9 cellular contexts compared by ENCODE assay signal in genomic region chr6:28940859-28941680, GRCh38. TPM values are rescaled to one million over a fixed set of nuclear protein-coding genes. Genes with fewer than 3 reads are reported as not detected.
DNase-seq lines count a peak whose midpoint lies in the region; ATAC-seq and TF ChIP-seq lines count a peak whose summit lies in the region.
"Had no signal": no experiment of that assay in that cellular context is flagged by ENCODE, and none has a peak within 500 bp of the region (broad histone marks: within the 10 kb centered on the region; RNA-seq: fewer than 3 reads in every experiment).

No MANE protein-coding gene starts in this region.

- H3K4me3 ChIP-seq in kidney epithelial cell (ENCODE audit: low read depth, low read length) = peak overlapping the region; percentile 67

- no peaks in the 10 kb centered on the region for H3K27me3 ChIP-seq in kidney epithelial cell (ENCODE audit: control insufficient read depth, insufficient read depth, low read length)

- ATAC-seq in HG03097 (IDR thresholded peaks at IDR 0.05; ENCODE audit: low FRiP score, unreplicated experiment) = peak; percentile 51

- DNase-seq in SIG-M5 treated with dmso at 0.1 percent for 504 hours (lab: John Stamatoyannopoulos, UW; ENCODE audit: unreplicated experiment) = peak; percentile 84
- DNase-seq in SIG-M5 (lab: John Stamatoyannopoulos, UW) = no peak
- peak; percentile 86 for DNase-seq in NCI-H345 (lab: John Stamatoyannopoulos, UW)
- DNase-seq in activated CD4-positive, CD25-positive, alpha-beta regulatory T cell (lab: John Stamatoyannopoulos, UW) = peak; percentile 30 to 63 (median 46)
- DNase-seq in cerebellar nuclear complex (lab: John Stamatoyannopoulos, UW) = peak; percentile 38 to 70
- no peak for DNase-seq in kidney epithelial cell (ENCODE audit: low read depth)
- DNase-seq in stimulated activated CD4-positive, alpha-beta T cell treated with anti-CD3 and anti-CD28 coated beads, Interleukin-12 subunit alpha, Interleukin-12 subunit beta, amount 100 ng/mL, for 48 hours (ENCODE audit: low read depth in 2 of 3, low spot score in 1 of 3) = peak; percentile 70 to 91 (median 71)
- DNase-seq: DND-41 had no signal

- TF ChIP-seq CTCF in kidney epithelial cell (IDR thresholded peaks at IDR 0.05; ENCODE audit: insufficient read depth, low read length, poor library complexity, severe bottlenecking) = no peak

- no peaks in the 10 kb centered on the region for H3K36me3 ChIP-seq in kidney epithelial cell (ENCODE audit: control insufficient read depth, insufficient read depth, low read length)

RNA-seq across cellular contexts. Expression of gene TRIM27, which starts 17.3 kb away (rescaled TPM):
- 101 and 119 TPM in 2 replicates for total RNA-seq in kidney epithelial cell

Comparison
In these comparisons a context has a peak if more than half of its experiments do, and no peak if none do; other contexts are left out.
1. DNase-seq: peak in SIG-M5 treated with dmso at 0.1 percent for 504 hours (single experiment), NCI-H345 (single experiment), activated CD4-positive, CD25-positive, alpha-beta regulatory T cell (4 of 4), cerebellar nuclear complex (2 of 2) and stimulated activated CD4-positive, alpha-beta T cell treated with anti-CD3 and anti-CD28 coated beads, Interleukin-12 subunit alpha, Interleukin-12 subunit beta, amount 100 ng/mL, for 48 hours (3 of 3); none in SIG-M5 (single experiment) and kidney epithelial cell (single experiment).